23 cellular contexts compared by ENCODE assay signal in the genomic region with DNA sequence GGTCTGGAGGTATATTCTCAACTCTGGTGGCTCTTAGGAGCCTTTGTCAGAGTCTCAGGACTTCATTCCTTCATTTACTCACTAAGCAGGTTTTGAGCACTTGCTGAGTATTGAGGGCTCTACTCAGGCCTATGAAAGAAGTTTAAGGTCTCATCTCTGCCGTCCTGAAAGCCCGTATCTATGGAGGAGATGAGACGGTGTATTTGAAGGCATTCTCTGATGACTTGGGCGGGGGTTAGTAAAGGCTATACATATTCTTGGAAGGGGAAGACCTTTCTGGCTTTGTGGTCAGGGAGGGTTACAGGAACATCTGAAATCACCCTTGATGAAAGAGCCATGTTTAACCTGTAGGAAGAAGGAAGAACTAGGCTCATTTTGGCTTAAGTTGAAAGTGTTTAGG.
"Had no signal": no experiment of that assay in that cellular context is flagged by ENCODE, and none has a peak within 500 bp of the region (broad histone marks: within the 10 kb centered on the region; RNA-seq: fewer than 3 reads in every experiment).

No MANE protein-coding gene starts in this region.

- H3K9me3 ChIP-seq: left lung, right lobe of liver, SJSA1, testis, upper lobe of left lung had no signal

- H3K27ac ChIP-seq: left lung, neural progenitor cell, right lobe of liver, SJSA1, skin epidermis, testis, upper lobe of left lung had no signal

- ATAC-seq: activated CD4-positive, alpha-beta T cell treated with anti-CD3 and anti-CD28 coated beads for 36 hours; activated T-cell treated with anti-CD3 and anti-CD28 coated beads, Interleukin-2, amount 50 U/mL, for 4 hours; left lung; right lobe of liver had no signal

- H3K27ac Mint-ChIP-seq: activated B cell treated with CpG ODN at 0.5 μM for 24 hours; activated CD4-positive, alpha-beta memory T cell treated with anti-CD3 and anti-CD28 coated beads for 36 hours; activated CD4-positive, alpha-beta T cell treated with anti-CD3 and anti-CD28 coated beads for 36 hours; brain; dendritic cell treated with granulocyte-macrophage colony-stimulating factor and Interleukin-4, amounts not matched to agents 40 ng/mL and 50 ng/mL, for 4 days; naive B cell; neural progenitor cell had no signal

- H3K4me3 ChIP-seq: left lung, lung, neural progenitor cell, right lobe of liver, SJSA1, skin epidermis, testis, upper lobe of left lung had no signal

- H3K36me3 ChIP-seq: left lung, neural progenitor cell, right lobe of liver, SJSA1, upper lobe of left lung had no signal

- H3K27me3 ChIP-seq: left lung, neural progenitor cell, right lobe of liver, SJSA1, testis, upper lobe of left lung had no signal

- H3K27me3 Mint-ChIP-seq: activated CD4-positive, alpha-beta memory T cell treated with anti-CD3 and anti-CD28 coated beads for 36 hours; activated CD4-positive, alpha-beta T cell treated with anti-CD3 and anti-CD28 coated beads for 36 hours; dendritic cell treated with granulocyte-macrophage colony-stimulating factor and Interleukin-4, amounts not matched to agents 40 ng/mL and 50 ng/mL, for 4 days; naive B cell had no signal

- H3K4me1 ChIP-seq: right lobe of liver, testis, upper lobe of left lung had no signal

- H3K36me3 Mint-ChIP-seq: activated CD4-positive, alpha-beta memory T cell treated with anti-CD3 and anti-CD28 coated beads for 36 hours; brain; naive B cell; neural progenitor cell had no signal

- DNase-seq: activated B cell treated with CpG ODN at 0.5 μM for 24 hours; activated CD4-positive, alpha-beta memory T cell treated with anti-CD3 and anti-CD28 coated beads for 36 hours; activated CD4-positive, alpha-beta T cell treated with anti-CD3 and anti-CD28 coated beads for 36 hours; activated effector memory CD4-positive, alpha-beta T cell treated with anti-CD3 and anti-CD28 coated beads, Interleukin-2, amount 50 U/mL, for 16 hours; activated T-cell treated with anti-CD3 and anti-CD28 coated beads, Interleukin-2, amount 50 U/mL, for 4 hours; aorta; effector CD4-positive, alpha-beta T cell; foreskin fibroblast; kidney; left lung; naive B cell; posterior cingulate gyrus; right lobe of liver; stimulated activated CD4-positive, alpha-beta T cell treated with anti-CD3 and anti-CD28 coated beads, Interleukin-1b, Interleukin-23, amount 100 ng/mL, for 48 hours; T1000; testis; upper lobe of left lung had no signal

- H3K4me3 Mint-ChIP-seq: activated B cell treated with CpG ODN at 0.5 μM for 24 hours; activated CD4-positive, alpha-beta memory T cell treated with anti-CD3 and anti-CD28 coated beads for 36 hours; activated CD4-positive, alpha-beta T cell treated with anti-CD3 and anti-CD28 coated beads for 36 hours; activated T-cell treated with anti-CD3 and anti-CD28 coated beads, Interleukin-2, amount 50 U/mL, for 4 hours; brain; dendritic cell treated with granulocyte-macrophage colony-stimulating factor and Interleukin-4, amounts not matched to agents 40 ng/mL and 50 ng/mL, for 4 days; naive B cell; neural progenitor cell had no signal

- H3K4me1 Mint-ChIP-seq: brain, neural progenitor cell had no signal

- H3K9me3 Mint-ChIP-seq: activated B cell treated with CpG ODN at 0.5 μM for 24 hours; activated CD4-positive, alpha-beta memory T cell treated with anti-CD3 and anti-CD28 coated beads for 36 hours; activated T-cell treated with anti-CD3 and anti-CD28 coated beads, Interleukin-2, amount 50 U/mL, for 4 hours; brain; dendritic cell treated with granulocyte-macrophage colony-stimulating factor and Interleukin-4, amounts not matched to agents 40 ng/mL and 50 ng/mL, for 4 days; neural progenitor cell had no signal
